Comparison of ENCODE assay signal across 1 cellular context in the genomic region with DNA sequence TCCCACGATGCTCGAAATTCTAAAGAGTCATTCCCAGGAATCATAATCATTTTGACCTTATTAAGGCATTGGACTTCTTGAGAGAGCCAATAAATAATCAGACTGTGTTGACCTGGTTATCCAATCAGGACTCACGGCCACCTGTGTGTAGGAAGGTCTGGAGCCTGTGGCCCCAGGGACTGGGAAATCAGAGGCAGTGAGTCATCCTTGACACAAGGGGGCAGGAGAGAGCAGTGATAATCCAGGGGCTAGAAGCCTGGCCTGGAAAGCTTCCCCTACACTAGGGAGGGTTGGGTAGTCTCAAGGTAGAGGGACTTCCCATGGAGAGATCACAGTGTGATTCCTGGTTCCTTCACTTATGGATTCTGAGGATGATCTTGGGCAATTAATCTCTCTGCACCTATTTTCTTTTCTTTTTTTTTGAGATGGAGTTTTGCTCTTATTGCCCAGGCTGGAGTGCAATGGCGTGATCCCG.
TF ChIP-seq lines count a peak whose summit lies in the region.

No MANE protein-coding gene starts in this region.

TF ChIP-seq in GM23338, 12 proteins besides CTCF, POLR2A, EP300 and RAD21 (continued from another document):
- TF ChIP-seq, protein P1, sequence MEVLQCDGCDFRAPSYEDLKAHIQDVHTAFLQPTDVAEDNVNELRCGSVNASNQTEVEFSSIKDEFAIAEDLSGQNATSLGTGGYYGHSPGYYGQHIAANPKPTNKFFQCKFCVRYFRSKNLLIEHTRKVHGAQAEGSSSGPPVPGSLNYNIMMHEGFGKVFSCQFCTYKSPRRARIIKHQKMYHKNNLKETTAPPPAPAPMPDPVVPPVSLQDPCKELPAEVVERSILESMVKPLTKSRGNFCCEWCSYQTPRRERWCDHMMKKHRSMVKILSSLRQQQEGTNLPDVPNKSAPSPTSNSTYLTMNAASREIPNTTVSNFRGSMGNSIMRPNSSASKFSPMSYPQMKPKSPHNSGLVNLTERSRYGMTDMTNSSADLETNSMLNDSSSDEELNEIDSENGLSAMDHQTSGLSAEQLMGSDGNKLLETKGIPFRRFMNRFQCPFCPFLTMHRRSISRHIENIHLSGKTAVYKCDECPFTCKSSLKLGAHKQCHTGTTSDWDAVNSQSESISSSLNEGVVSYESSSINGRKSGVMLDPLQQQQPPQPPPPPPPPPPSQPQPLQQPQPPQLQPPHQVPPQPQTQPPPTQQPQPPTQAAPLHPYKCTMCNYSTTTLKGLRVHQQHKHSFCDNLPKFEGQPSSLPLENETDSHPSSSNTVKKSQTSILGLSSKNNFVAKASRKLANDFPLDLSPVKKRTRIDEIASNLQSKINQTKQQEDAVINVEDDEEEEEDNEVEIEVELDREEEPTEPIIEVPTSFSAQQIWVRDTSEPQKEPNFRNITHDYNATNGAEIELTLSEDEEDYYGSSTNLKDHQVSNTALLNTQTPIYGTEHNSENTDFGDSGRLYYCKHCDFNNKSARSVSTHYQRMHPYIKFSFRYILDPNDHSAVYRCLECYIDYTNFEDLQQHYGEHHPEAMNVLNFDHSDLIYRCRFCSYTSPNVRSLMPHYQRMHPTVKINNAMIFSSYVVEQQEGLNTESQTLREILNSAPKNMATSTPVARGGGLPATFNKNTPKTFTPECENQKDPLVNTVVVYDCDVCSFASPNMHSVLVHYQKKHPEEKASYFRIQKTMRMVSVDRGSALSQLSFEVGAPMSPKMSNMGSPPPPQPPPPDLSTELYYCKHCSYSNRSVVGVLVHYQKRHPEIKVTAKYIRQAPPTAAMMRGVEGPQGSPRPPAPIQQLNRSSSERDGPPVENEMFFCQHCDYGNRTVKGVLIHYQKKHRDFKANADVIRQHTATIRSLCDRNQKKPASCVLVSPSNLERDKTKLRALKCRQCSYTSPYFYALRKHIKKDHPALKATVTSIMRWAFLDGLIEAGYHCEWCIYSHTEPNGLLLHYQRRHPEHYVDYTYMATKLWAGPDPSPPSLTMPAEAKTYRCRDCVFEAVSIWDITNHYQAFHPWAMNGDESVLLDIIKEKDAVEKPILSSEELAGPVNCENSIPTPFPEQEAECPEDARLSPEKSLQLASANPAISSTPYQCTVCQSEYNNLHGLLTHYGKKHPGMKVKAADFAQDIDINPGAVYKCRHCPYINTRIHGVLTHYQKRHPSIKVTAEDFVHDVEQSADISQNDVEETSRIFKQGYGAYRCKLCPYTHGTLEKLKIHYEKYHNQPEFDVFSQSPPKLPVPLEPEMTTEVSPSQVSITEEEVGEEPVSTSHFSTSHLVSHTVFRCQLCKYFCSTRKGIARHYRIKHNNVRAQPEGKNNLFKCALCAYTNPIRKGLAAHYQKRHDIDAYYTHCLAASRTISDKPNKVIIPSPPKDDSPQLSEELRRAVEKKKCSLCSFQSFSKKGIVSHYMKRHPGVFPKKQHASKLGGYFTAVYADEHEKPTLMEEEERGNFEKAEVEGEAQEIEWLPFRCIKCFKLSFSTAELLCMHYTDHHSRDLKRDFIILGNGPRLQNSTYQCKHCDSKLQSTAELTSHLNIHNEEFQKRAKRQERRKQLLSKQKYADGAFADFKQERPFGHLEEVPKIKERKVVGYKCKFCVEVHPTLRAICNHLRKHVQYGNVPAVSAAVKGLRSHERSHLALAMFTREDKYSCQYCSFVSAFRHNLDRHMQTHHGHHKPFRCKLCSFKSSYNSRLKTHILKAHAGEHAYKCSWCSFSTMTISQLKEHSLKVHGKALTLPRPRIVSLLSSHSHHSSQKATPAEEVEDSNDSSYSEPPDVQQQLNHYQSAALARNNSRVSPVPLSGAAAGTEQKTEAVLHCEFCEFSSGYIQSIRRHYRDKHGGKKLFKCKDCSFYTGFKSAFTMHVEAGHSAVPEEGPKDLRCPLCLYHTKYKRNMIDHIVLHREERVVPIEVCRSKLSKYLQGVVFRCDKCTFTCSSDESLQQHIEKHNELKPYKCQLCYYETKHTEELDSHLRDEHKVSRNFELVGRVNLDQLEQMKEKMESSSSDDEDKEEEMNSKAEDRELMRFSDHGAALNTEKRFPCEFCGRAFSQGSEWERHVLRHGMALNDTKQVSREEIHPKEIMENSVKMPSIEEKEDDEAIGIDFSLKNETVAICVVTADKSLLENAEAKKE (CRISPR knock-in tag; IDR thresholded peaks at IDR 0.05), result no peak
- no peak for TF ChIP-seq JUNB (IDR thresholded peaks at IDR 0.05; ENCODE audit: unreplicated experiment)
- TF ChIP-seq, protein P2, sequence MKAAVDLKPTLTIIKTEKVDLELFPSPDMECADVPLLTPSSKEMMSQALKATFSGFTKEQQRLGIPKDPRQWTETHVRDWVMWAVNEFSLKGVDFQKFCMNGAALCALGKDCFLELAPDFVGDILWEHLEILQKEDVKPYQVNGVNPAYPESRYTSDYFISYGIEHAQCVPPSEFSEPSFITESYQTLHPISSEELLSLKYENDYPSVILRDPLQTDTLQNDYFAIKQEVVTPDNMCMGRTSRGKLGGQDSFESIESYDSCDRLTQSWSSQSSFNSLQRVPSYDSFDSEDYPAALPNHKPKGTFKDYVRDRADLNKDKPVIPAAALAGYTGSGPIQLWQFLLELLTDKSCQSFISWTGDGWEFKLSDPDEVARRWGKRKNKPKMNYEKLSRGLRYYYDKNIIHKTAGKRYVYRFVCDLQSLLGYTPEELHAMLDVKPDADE (IDR thresholded peaks at IDR 0.05), result no peak
- no peak for TF ChIP-seq EZH2 (IDR thresholded peaks at IDR 0.05; ENCODE audit: low read depth, unreplicated experiment)
